Comparison of ENCODE assay signal across 12 cellular contexts in the genomic region with DNA sequence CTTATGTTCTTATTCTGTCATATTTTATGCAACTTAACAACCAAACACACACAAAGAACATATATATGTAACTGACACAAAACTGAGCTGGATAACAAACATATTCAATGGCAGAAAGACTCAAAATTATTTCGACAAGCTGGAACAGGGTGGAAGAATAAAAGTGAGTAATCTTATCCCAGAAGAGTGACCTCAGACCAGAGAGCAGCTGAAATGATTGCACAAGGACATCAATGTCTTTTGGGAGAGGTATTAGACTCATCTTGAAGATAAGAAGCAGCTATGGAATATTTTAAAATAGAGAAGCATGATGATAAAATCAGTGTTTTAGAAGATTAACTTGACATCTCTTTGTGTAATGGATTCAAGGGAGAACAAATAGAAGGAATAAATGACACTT.
"Had no signal": no experiment of that assay in that cellular context is flagged by ENCODE, and none has a peak within 500 bp of the region (broad histone marks: within the 10 kb centered on the region; RNA-seq: fewer than 3 reads in every experiment).

No MANE protein-coding gene starts in this region.

- H3K9me3 Mint-ChIP-seq: activated B cell treated with CpG ODN at 0.5 μM for 24 hours; activated T-cell treated with anti-CD3 and anti-CD28 coated beads, Interleukin-2, amount 50 U/mL, for 24 hours; natural killer cell had no signal

- DNase-seq: activated B cell treated with CpG ODN at 0.5 μM for 24 hours; activated CD4-positive, alpha-beta T cell treated with anti-CD3 and anti-CD28 coated beads, Interleukin-2, amount 50 U/mL, for 1 hour; activated gamma-delta T cell; activated T-cell treated with anti-CD3 and anti-CD28 coated beads, Interleukin-2, amount 50 U/mL, for 24 hours; anterior cingulate cortex; hypothalamus; natural killer cell; right cardiac atrium had no signal

- ATAC-seq: natural killer cell, right cardiac atrium had no signal

- H3K4me3 Mint-ChIP-seq: activated B cell treated with CpG ODN at 0.5 μM for 24 hours; activated naive CD8-positive, alpha-beta T cell; activated T-cell treated with anti-CD3 and anti-CD28 coated beads, Interleukin-2, amount 50 U/mL, for 24 hours; natural killer cell; T-helper 1 cell treated with Interleukin-12 subunit alpha and Interleukin-12 subunit beta and Interleukin-4 antibody, amounts not matched to agents 30 μg/mL and 1 μg/mL, for 36 hours had no signal

- H3K4me1 ChIP-seq: tibial nerve had no signal

- H3K27ac ChIP-seq: tibial nerve had no signal

- H3K36me3 ChIP-seq: tibial nerve had no signal

- H3K36me3 Mint-ChIP-seq: activated naive CD8-positive, alpha-beta T cell; natural killer cell had no signal

- H3K27ac Mint-ChIP-seq: activated naive CD8-positive, alpha-beta T cell; activated T-cell treated with anti-CD3 and anti-CD28 coated beads, Interleukin-2, amount 50 U/mL, for 24 hours; natural killer cell; T-helper 1 cell treated with Interleukin-12 subunit alpha and Interleukin-12 subunit beta and Interleukin-4 antibody, amounts not matched to agents 30 μg/mL and 1 μg/mL, for 36 hours had no signal

- H3K4me3 ChIP-seq: smooth muscle cell, tibial nerve had no signal

- H3K27me3 ChIP-seq: tibial nerve had no signal

- H3K4me2 ChIP-seq: smooth muscle cell had no signal
